ENCODE assay signal across 1 cellular context in the genomic region with DNA sequence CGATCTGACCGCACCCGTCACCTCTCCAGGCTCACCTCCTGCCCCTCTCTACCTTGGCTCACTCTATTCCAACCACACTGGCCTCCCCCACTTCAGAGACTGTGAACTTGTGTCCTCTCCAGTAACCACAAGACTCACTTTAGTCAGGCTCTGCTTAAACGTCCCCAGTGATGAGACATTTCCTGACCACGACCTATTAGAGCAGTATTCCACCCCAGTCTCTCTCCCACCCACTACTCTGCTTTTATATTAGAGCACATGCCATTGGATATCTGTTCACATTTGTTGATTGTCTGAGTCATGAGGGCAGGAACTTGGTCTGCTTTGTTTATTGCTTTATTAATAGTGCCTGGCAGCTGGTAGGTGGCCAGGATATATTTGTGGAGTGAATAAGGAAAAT.
TF ChIP-seq lines count a peak whose summit lies in the region.

No MANE protein-coding gene starts in this region.

TF ChIP-seq in SK-N-SH, 30 proteins besides CTCF, POLR2A, EP300 and RAD21:
- TF ChIP-seq JUND (IDR thresholded peaks at IDR 0.05) (0 out of 2 replicates have a peak, but pooled peaks have one; percentile 48), RXRA (IDR thresholded peaks at IDR 0.05; ENCODE audit: borderline replicate concordance, low read depth) (peak; percentile 67; the same call in 1 of the 2 replicates), CHD2 (IDR thresholded peaks at IDR 0.05; ENCODE audit: low read length, partially characterized antibody) (no peak), ELF1 (IDR thresholded peaks at IDR 0.05) (no peak), TAF1 (IDR thresholded peaks at IDR 0.05; ENCODE audit: borderline replicate concordance, low read depth, low read length) (no peak), TCF12 (IDR thresholded peaks at IDR 0.05) (peak; percentile 47), FOXM1 (IDR thresholded peaks at IDR 0.05; ENCODE audit: low read depth) (no peak), RFX5 (IDR thresholded peaks at IDR 0.05; ENCODE audit: low read length) (no peak), EZH2phosphoT487 (IDR thresholded peaks at IDR 0.05; ENCODE audit: borderline replicate concordance, low read depth) (no peak), MXI1 (IDR thresholded peaks at IDR 0.05; ENCODE audit: low read depth, low read length) (no peak), RCOR1 (IDR thresholded peaks at IDR 0.05; ENCODE audit: low read length) (no peak), GABPA (IDR thresholded peaks at IDR 0.05; ENCODE audit: low read depth) (no peak), MEF2A (IDR thresholded peaks at IDR 0.05; ENCODE audit: borderline replicate concordance, low read depth) (no peak), FOXJ3 (CRISPR knock-in tag; IDR thresholded peaks at IDR 0.05) (no peak), SIN3A (IDR thresholded peaks at IDR 0.05; ENCODE audit: borderline replicate concordance, low read depth, low read length) (no peak), YY1 (IDR thresholded peaks at IDR 0.05; ENCODE audit: low read depth) (no peak), POLR2AphosphoS5 (IDR thresholded peaks at IDR 0.05; ENCODE audit: low read depth, low read length) (no peak; the same call in 1 of the 2 replicates), SMC3 (IDR thresholded peaks at IDR 0.05; ENCODE audit: low read depth, low read length) (no peak), NFIC (IDR thresholded peaks at IDR 0.05; ENCODE audit: borderline replicate concordance) (no peak), FOSL2 (IDR thresholded peaks at IDR 0.05; ENCODE audit: borderline replicate concordance, low read depth) (peak; percentile 63; the same call in 1 of the 2 replicates), GATA2 (CRISPR knock-in tag; IDR thresholded peaks at IDR 0.05) (no peak), NRF1 (IDR thresholded peaks at IDR 0.05; ENCODE audit: low read depth, low read length) (no peak), TEAD4 (IDR thresholded peaks at IDR 0.05; ENCODE audit: borderline replicate concordance, insufficient read depth) (no peak)
- TF ChIP-seq, protein P1, sequence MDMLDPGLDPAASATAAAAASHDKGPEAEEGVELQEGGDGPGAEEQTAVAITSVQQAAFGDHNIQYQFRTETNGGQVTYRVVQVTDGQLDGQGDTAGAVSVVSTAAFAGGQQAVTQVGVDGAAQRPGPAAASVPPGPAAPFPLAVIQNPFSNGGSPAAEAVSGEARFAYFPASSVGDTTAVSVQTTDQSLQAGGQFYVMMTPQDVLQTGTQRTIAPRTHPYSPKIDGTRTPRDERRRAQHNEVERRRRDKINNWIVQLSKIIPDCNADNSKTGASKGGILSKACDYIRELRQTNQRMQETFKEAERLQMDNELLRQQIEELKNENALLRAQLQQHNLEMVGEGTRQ (IDR thresholded peaks at IDR 0.05; ENCODE audit: borderline replicate concordance, low read depth, low read length): no peak
- TF ChIP-seq, protein P2, sequence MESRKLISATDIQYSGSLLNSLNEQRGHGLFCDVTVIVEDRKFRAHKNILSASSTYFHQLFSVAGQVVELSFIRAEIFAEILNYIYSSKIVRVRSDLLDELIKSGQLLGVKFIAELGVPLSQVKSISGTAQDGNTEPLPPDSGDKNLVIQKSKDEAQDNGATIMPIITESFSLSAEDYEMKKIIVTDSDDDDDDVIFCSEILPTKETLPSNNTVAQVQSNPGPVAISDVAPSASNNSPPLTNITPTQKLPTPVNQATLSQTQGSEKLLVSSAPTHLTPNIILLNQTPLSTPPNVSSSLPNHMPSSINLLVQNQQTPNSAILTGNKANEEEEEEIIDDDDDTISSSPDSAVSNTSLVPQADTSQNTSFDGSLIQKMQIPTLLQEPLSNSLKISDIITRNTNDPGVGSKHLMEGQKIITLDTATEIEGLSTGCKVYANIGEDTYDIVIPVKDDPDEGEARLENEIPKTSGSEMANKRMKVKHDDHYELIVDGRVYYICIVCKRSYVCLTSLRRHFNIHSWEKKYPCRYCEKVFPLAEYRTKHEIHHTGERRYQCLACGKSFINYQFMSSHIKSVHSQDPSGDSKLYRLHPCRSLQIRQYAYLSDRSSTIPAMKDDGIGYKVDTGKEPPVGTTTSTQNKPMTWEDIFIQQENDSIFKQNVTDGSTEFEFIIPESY (IDR thresholded peaks at IDR 0.05; ENCODE audit: borderline replicate concordance, low read depth): no peak
- TF ChIP-seq, protein P3, sequence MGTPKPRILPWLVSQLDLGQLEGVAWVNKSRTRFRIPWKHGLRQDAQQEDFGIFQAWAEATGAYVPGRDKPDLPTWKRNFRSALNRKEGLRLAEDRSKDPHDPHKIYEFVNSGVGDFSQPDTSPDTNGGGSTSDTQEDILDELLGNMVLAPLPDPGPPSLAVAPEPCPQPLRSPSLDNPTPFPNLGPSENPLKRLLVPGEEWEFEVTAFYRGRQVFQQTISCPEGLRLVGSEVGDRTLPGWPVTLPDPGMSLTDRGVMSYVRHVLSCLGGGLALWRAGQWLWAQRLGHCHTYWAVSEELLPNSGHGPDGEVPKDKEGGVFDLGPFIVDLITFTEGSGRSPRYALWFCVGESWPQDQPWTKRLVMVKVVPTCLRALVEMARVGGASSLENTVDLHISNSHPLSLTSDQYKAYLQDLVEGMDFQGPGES (IDR thresholded peaks at IDR 0.05; ENCODE audit: low read depth, low read length): no peak
- TF ChIP-seq, protein P4, sequence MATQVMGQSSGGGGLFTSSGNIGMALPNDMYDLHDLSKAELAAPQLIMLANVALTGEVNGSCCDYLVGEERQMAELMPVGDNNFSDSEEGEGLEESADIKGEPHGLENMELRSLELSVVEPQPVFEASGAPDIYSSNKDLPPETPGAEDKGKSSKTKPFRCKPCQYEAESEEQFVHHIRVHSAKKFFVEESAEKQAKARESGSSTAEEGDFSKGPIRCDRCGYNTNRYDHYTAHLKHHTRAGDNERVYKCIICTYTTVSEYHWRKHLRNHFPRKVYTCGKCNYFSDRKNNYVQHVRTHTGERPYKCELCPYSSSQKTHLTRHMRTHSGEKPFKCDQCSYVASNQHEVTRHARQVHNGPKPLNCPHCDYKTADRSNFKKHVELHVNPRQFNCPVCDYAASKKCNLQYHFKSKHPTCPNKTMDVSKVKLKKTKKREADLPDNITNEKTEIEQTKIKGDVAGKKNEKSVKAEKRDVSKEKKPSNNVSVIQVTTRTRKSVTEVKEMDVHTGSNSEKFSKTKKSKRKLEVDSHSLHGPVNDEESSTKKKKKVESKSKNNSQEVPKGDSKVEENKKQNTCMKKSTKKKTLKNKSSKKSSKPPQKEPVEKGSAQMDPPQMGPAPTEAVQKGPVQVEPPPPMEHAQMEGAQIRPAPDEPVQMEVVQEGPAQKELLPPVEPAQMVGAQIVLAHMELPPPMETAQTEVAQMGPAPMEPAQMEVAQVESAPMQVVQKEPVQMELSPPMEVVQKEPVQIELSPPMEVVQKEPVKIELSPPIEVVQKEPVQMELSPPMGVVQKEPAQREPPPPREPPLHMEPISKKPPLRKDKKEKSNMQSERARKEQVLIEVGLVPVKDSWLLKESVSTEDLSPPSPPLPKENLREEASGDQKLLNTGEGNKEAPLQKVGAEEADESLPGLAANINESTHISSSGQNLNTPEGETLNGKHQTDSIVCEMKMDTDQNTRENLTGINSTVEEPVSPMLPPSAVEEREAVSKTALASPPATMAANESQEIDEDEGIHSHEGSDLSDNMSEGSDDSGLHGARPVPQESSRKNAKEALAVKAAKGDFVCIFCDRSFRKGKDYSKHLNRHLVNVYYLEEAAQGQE (IDR thresholded peaks at IDR 0.05; ENCODE audit: low read depth, low read length): no peak
- TF ChIP-seq, protein P5, sequence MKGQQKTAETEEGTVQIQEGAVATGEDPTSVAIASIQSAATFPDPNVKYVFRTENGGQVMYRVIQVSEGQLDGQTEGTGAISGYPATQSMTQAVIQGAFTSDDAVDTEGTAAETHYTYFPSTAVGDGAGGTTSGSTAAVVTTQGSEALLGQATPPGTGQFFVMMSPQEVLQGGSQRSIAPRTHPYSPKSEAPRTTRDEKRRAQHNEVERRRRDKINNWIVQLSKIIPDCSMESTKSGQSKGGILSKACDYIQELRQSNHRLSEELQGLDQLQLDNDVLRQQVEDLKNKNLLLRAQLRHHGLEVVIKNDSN (IDR thresholded peaks at IDR 0.05; ENCODE audit: borderline replicate concordance, low read depth): no peak
- TF ChIP-seq, protein P6, sequence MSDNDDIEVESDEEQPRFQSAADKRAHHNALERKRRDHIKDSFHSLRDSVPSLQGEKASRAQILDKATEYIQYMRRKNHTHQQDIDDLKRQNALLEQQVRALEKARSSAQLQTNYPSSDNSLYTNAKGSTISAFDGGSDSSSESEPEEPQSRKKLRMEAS (IDR thresholded peaks at IDR 0.05; ENCODE audit: low read depth): no peak
- TF ChIP-seq, protein P7, sequence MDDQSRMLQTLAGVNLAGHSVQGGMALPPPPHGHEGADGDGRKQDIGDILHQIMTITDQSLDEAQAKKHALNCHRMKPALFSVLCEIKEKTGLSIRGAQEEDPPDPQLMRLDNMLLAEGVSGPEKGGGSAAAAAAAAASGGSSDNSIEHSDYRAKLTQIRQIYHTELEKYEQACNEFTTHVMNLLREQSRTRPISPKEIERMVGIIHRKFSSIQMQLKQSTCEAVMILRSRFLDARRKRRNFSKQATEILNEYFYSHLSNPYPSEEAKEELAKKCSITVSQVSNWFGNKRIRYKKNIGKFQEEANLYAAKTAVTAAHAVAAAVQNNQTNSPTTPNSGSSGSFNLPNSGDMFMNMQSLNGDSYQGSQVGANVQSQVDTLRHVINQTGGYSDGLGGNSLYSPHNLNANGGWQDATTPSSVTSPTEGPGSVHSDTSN (IDR thresholded peaks at IDR 0.05): peak; percentile 82
